In the genomic region with DNA sequence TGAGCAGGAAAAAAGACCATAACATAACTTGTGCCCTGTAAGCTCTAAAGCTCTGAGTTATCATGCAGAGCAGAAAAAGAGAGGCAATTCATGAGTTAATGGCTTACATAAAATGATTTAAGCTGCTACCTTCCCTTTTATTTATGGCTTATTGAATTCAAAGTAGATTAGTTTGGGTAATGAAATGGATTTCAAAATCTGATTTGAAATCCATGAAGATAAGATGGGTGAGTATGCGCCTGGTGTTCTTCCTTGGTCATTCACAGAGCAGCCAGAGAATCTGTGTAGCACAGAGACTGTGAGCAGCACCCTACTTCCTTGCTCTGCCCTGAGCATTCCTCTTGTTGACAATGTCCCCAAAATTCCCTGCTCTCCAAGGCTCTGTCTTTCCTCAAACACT, we compare ENCODE assay signal across 24 cellular contexts.
"Had no signal": no experiment of that assay in that cellular context is flagged by ENCODE, and none has a peak within 500 bp of the region (broad histone marks: within the 10 kb centered on the region; RNA-seq: fewer than 3 reads in every experiment).

No MANE protein-coding gene starts in this region.

- H3K4me3 Mint-ChIP-seq: dendritic cell treated with granulocyte-macrophage colony-stimulating factor and Interleukin-4, amounts not matched to agents 40 ng/mL and 50 ng/mL, for 4 days; effector memory CD8-positive, alpha-beta T cell; endodermal cell had no signal

- H3K9me3 Mint-ChIP-seq: dendritic cell treated with granulocyte-macrophage colony-stimulating factor and Interleukin-4, amounts not matched to agents 40 ng/mL and 50 ng/mL, for 4 days; effector memory CD8-positive, alpha-beta T cell had no signal

- H3K27ac Mint-ChIP-seq: dendritic cell treated with granulocyte-macrophage colony-stimulating factor and Interleukin-4, amounts not matched to agents 40 ng/mL and 50 ng/mL, for 4 days; effector memory CD8-positive, alpha-beta T cell; endodermal cell had no signal

- H3K4me1 ChIP-seq: colonic mucosa had no signal

- H3K27me3 ChIP-seq: colonic mucosa, dorsolateral prefrontal cortex, esophagus muscularis mucosa, gastrocnemius medialis, gastroesophageal sphincter, heart left ventricle, heart right ventricle had no signal

- DNase-seq: colonic mucosa; cortex of kidney; dermis blood vessel endothelial cell; dorsolateral prefrontal cortex; effector CD4-positive, alpha-beta T cell; effector CD8-positive, alpha-beta T cell; effector memory CD4-positive, alpha-beta T cell; effector memory CD8-positive, alpha-beta T cell; endodermal cell; erythroblast; foreskin fibroblast; foreskin keratinocyte; foreskin melanocyte; gastrocnemius medialis; glutamatergic neuron; head of caudate nucleus; heart left ventricle; heart right ventricle had no signal

- H3K4me3 ChIP-seq: colonic mucosa, coronary artery, dorsolateral prefrontal cortex, esophagus muscularis mucosa, gastrocnemius medialis, gastroesophageal sphincter, heart left ventricle, heart right ventricle had no signal

- H3K36me3 ChIP-seq: colonic mucosa, esophagus muscularis mucosa, gastrocnemius medialis, gastroesophageal sphincter, heart left ventricle, heart right ventricle had no signal

- ATAC-seq: effector memory CD8-positive, alpha-beta T cell; esophagus mucosa; foreskin keratinocyte; gastrocnemius medialis; gastroesophageal sphincter; heart left ventricle; heart right ventricle had no signal

- H3K9me3 ChIP-seq: colonic mucosa, esophagus muscularis mucosa, gastrocnemius medialis, gastroesophageal sphincter had no signal

- H3K27ac ChIP-seq: colonic mucosa, coronary artery, dorsolateral prefrontal cortex, epithelial cell of prostate, esophagus muscularis mucosa, foreskin keratinocyte, gastrocnemius medialis, gastroesophageal sphincter, heart left ventricle, heart right ventricle had no signal
